Comparison of ENCODE assay signal across 7 cellular contexts in the genomic region with DNA sequence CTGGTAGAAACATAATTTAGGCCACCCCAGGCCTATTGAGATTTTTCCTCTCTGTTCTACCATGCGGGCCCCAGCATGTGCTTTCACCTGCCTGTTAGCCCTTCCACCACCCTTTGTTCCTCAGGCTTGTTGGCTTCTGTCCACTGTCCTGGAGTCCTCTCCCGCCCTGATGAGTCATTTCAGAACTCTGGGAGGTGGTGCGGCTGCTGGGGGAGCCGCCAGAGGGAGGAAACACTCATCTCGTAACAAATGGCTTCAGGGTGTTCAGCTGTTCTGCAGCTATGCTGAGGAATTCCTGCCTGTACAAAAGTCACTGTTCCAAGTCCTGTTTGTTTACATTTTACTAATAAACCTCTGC. TPM values are rescaled to one million over a fixed set of nuclear protein-coding genes. Genes with fewer than 3 reads are reported as not detected.
A peak's percentile ranks its signal among the peaks of the same experiment; 100 is the strongest.
DNase-seq lines count a peak whose midpoint lies in the region; ATAC-seq and TF ChIP-seq lines count a peak whose summit lies in the region.

No MANE protein-coding gene starts in this region.

- no peak overlapping the region for H3K4me3 ChIP-seq in osteoblast (ENCODE audit: insufficient read depth, low read length)

- H3K27ac ChIP-seq in foreskin keratinocyte (no peak overlapping the region), osteoblast (ENCODE audit: low read depth, low read length) (peak overlapping the region; percentile 53)

- TF ChIP-seq CTCF in foreskin keratinocyte (conservative IDR thresholded peaks at IDR 0.05) (peak; percentile 68), osteoblast (IDR thresholded peaks at IDR 0.05; ENCODE audit: extremely low read depth, low read depth, low read length) (peak; percentile 58)

- no peaks in the 10 kb centered on the region for H4K20me1 ChIP-seq in osteoblast (ENCODE audit: insufficient read depth, low read length)

- H2AFZ ChIP-seq in osteoblast (ENCODE audit: low read length): peak overlapping the region; percentile 77

- H3K27me3 ChIP-seq in foreskin keratinocyte: no peaks in the 10 kb centered on the region
- no peaks in the 10 kb centered on the region for H3K27me3 ChIP-seq in osteoblast (ENCODE audit: insufficient read depth, low read length)

- peaks cover 4% of the 10 kb centered on the region for H3K4me1 ChIP-seq in foreskin keratinocyte
- peaks cover 22% of the 10 kb centered on the region for H3K4me1 ChIP-seq in osteoblast (ENCODE audit: insufficient read depth, low read length)

- ATAC-seq in SK-N-SH treated with all-trans-retinoic acid at 6 μM for 48 hours: peak; percentile 99
- ATAC-seq in foreskin keratinocyte: peak; percentile 99

- DNase-seq in HPDE6-E6E7 (ENCODE audit: extremely low spot score) (peak; percentile 39), foreskin keratinocyte (peak; percentile 93 to 96), osteoblast (ENCODE audit: insufficient read length, low spot score, missing footprints) (peak; percentile 96), NCI-H1436 (lab: John Stamatoyannopoulos, UW) (no peak), activated gamma-delta T cell (lab: John Stamatoyannopoulos, UW) (no peak)
- DNase-seq in activated CD8-positive, alpha-beta memory T cell treated with anti-CD3 and anti-CD28 coated beads, Interleukin-2, amount 50 U/mL, for 48 hours: no peak

- H3K4me2 ChIP-seq in osteoblast (ENCODE audit: insufficient read depth, low read length): peak overlapping the region; percentile 51

- H3K36me3 ChIP-seq in osteoblast (ENCODE audit: insufficient read depth, low read length): no peaks in the 10 kb centered on the region

- no peaks in the 10 kb centered on the region for H3K79me2 ChIP-seq in osteoblast (ENCODE audit: insufficient read depth, low read length)

- H3K9me3 ChIP-seq in osteoblast (ENCODE audit: low read depth, low read length): no peaks in the 10 kb centered on the region

TF ChIP-seq in SK-N-SH treated with all-trans-retinoic acid at 6 μM for 48 hours, 23 proteins besides CTCF, POLR2A, EP300 and RAD21:
- TF ChIP-seq, protein P1, sequence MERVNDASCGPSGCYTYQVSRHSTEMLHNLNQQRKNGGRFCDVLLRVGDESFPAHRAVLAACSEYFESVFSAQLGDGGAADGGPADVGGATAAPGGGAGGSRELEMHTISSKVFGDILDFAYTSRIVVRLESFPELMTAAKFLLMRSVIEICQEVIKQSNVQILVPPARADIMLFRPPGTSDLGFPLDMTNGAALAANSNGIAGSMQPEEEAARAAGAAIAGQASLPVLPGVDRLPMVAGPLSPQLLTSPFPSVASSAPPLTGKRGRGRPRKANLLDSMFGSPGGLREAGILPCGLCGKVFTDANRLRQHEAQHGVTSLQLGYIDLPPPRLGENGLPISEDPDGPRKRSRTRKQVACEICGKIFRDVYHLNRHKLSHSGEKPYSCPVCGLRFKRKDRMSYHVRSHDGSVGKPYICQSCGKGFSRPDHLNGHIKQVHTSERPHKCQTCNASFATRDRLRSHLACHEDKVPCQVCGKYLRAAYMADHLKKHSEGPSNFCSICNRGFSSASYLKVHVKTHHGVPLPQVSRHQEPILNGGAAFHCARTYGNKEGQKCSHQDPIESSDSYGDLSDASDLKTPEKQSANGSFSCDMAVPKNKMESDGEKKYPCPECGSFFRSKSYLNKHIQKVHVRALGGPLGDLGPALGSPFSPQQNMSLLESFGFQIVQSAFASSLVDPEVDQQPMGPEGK (CRISPR knock-in tag; IDR thresholded peaks at IDR 0.05; ENCODE audit: borderline replicate concordance): 0 out of 2 replicates have a peak, but pooled peaks have one; percentile 37
- TF ChIP-seq ZNF8 (CRISPR knock-in tag; IDR thresholded peaks at IDR 0.05) (no peak), PPARA (CRISPR knock-in tag; IDR thresholded peaks at IDR 0.05; ENCODE audit: borderline replicate concordance) (no peak), ESRRG (CRISPR knock-in tag; IDR thresholded peaks at IDR 0.05) (no peak), GLIS3 (CRISPR knock-in tag; IDR thresholded peaks at IDR 0.05) (no peak), TCF4 (CRISPR knock-in tag; IDR thresholded peaks at IDR 0.05; ENCODE audit: borderline replicate concordance) (no peak), SNAI2 (CRISPR knock-in tag; IDR thresholded peaks at IDR 0.05) (no peak), RARB (CRISPR knock-in tag; IDR thresholded peaks at IDR 0.05) (peak; percentile 44; the same call in 1 of the 2 replicates), ZFP3 (CRISPR knock-in tag; IDR thresholded peaks at IDR 0.05) (0 out of 2 replicates have a peak, but pooled peaks have one; percentile 22)
- TF ChIP-seq, protein P2, sequence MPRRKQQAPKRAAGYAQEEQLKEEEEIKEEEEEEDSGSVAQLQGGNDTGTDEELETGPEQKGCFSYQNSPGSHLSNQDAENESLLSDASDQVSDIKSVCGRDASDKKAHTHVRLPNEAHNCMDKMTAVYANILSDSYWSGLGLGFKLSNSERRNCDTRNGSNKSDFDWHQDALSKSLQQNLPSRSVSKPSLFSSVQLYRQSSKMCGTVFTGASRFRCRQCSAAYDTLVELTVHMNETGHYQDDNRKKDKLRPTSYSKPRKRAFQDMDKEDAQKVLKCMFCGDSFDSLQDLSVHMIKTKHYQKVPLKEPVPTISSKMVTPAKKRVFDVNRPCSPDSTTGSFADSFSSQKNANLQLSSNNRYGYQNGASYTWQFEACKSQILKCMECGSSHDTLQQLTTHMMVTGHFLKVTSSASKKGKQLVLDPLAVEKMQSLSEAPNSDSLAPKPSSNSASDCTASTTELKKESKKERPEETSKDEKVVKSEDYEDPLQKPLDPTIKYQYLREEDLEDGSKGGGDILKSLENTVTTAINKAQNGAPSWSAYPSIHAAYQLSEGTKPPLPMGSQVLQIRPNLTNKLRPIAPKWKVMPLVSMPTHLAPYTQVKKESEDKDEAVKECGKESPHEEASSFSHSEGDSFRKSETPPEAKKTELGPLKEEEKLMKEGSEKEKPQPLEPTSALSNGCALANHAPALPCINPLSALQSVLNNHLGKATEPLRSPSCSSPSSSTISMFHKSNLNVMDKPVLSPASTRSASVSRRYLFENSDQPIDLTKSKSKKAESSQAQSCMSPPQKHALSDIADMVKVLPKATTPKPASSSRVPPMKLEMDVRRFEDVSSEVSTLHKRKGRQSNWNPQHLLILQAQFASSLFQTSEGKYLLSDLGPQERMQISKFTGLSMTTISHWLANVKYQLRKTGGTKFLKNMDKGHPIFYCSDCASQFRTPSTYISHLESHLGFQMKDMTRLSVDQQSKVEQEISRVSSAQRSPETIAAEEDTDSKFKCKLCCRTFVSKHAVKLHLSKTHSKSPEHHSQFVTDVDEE (CRISPR knock-in tag; IDR thresholded peaks at IDR 0.05): no peak
- TF ChIP-seq, protein P3, sequence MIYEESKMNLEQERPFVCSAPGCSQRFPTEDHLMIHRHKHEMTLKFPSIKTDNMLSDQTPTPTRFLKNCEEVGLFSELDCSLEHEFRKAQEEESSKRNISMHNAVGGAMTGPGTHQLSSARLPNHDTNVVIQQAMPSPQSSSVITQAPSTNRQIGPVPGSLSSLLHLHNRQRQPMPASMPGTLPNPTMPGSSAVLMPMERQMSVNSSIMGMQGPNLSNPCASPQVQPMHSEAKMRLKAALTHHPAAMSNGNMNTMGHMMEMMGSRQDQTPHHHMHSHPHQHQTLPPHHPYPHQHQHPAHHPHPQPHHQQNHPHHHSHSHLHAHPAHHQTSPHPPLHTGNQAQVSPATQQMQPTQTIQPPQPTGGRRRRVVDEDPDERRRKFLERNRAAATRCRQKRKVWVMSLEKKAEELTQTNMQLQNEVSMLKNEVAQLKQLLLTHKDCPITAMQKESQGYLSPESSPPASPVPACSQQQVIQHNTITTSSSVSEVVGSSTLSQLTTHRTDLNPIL (CRISPR knock-in tag; IDR thresholded peaks at IDR 0.05; ENCODE audit: low read depth): no peak

RNA-seq across cellular contexts. Expression of a gene that starts 36.3 kb away (rescaled TPM):
- not detected in 2 replicates for total RNA-seq in foreskin keratinocyte
- not detected in 2 replicates for polyA plus RNA-seq in foreskin keratinocyte
- not detected in 2 replicates for total RNA-seq in osteoblast

Comparison
In these comparisons a context has a peak if more than half of its experiments do, and no peak if none do; other contexts are left out.
1. DNase-seq: peak in HPDE6-E6E7 (single experiment), foreskin keratinocyte (2 of 2) and osteoblast (single experiment); none in NCI-H1436 (single experiment), activated gamma-delta T cell (single experiment) and activated CD8-positive, alpha-beta memory T cell treated with anti-CD3 and anti-CD28 coated beads, Interleukin-2, amount 50 U/mL, for 48 hours (single experiment).